8 cellular contexts compared by ENCODE assay signal in the genomic region with DNA sequence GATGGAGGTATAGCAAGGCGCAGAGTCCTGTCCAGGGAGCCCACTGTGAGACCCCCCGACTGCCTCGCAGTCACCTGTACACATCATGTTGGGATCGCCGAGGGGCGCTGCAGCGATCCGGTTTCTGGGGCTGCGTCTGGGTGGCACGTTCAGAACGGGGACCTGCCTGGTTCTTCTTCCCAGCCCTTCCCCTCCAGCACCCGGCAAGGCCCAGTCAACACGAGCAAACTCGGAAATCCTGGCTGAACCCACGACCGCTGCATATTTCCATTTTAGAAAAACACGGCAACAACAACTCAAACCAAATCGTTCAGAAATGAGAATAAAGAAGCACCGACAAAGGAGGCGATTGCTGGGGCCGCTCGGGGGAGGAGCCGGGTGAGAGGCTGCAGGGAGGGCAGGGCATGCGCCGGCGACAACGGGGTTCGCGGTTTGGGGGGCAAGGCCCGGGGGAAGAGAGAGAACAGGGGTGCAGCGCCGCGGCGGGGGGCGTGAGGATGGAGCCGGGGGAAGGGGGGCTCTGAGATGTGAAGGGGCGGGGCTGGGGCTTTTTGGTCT. TPM values are rescaled to one million over a fixed set of nuclear protein-coding genes. Genes with fewer than 3 reads are reported as not detected.
DNase-seq lines count a peak whose midpoint lies in the region; ATAC-seq and TF ChIP-seq lines count a peak whose summit lies in the region.

No MANE protein-coding gene starts in this region.

- BruUV-seq in OCI-LY7 (replicated peaks; lab: Mats Ljungman, UMichigan): no TSS peak

- peak overlapping the region; percentile 54 for H2AFZ ChIP-seq in OCI-LY7 (ENCODE audit: low read length)
- peak overlapping the region; percentile 38 for H2AFZ ChIP-seq in trophoblast cell (ENCODE audit: insufficient read depth, low read length, poor library complexity)

- peak overlapping the region; percentile 98 for H3K4me3 ChIP-seq in BJ (ENCODE audit: low read depth, low read length)
- H3K4me3 ChIP-seq in OCI-LY7 (ENCODE audit: low read depth, low read length, poor library complexity, severe bottlenecking): peak overlapping the region; percentile 74
- peak overlapping the region; percentile 85 for H3K4me3 ChIP-seq in trophoblast cell (ENCODE audit: low read depth, low read length)

- H3K4me2 ChIP-seq in OCI-LY7 (ENCODE audit: low read length) (peak overlapping the region; percentile 98), trophoblast cell (ENCODE audit: low read length) (peak overlapping the region; percentile 91)

- POLR2A ChIA-PET in BJ (lab: Charles Lee) (no interaction called here), OCI-LY7 (lab: Charles Lee) (interaction anchor here (0.6 to 2.0 kb wide), 3 partner anchors 12 to 27 kb away, joined by 3 to 15 read pairs (median 6); partner anchors contain the start of gene MBTPS1)

- H2AK5ac ChIP-seq in trophoblast cell (ENCODE audit: low read length): no peak overlapping the region

- H2BK5ac ChIP-seq in trophoblast cell (ENCODE audit: low read depth, low read length, poor library complexity): no peak overlapping the region

- H3K36me3 ChIP-seq in BJ (ENCODE audit: control insufficient read depth, insufficient read depth, low read length) (no peaks in the 10 kb centered on the region), OCI-LY7 (ENCODE audit: insufficient read depth, low read length) (peaks cover 4% of the 10 kb centered on the region; the same call in 1 of the 2 replicates), trophoblast cell (ENCODE audit: control insufficient read depth in 1 of 2, insufficient read depth in 2 of 2, low read length in 2 of 2) (no peaks in the 10 kb centered on the region)

- no peak overlapping the region for H2BK120ac ChIP-seq in trophoblast cell (ENCODE audit: insufficient read depth, low read length, poor library complexity)

- no peak overlapping the region for H4K8ac ChIP-seq in trophoblast cell (ENCODE audit: low read depth, low read length)

- H3K18ac ChIP-seq in trophoblast cell (ENCODE audit: low read length): peak overlapping the region; percentile 77

- H3K27ac ChIP-seq in OCI-LY7 (ENCODE audit: low read depth, low read length, poor library complexity, severe bottlenecking) (peak overlapping the region; percentile 50), trophoblast cell (ENCODE audit: low read depth, low read length) (peak overlapping the region; percentile 49)

- intact Hi-C loops in OCI-LY7 (cut with micrococcal nuclease; ENCODE audit: unreplicated experiment): no loop called here

- TF ChIP-seq CTCF in BJ (IDR thresholded peaks at IDR 0.05; ENCODE audit: insufficient read depth, low read depth, low read length) (peak; percentile 35), OCI-LY7 (conservative IDR thresholded peaks at IDR 0.05; ENCODE audit: low read length) (peak; percentile 57)

- CTCF ChIA-PET in BJ (lab: Yijun Ruan, JAX) (interaction anchor here (0.9 to 1.2 kb wide), 2 partner anchors 27 to 60 kb away, joined by 3 to 5 read pairs; partner anchors contain the start of gene MBTPS1), OCI-LY7 (lab: Charles Lee; ENCODE audit: unreplicated experiment) (interaction anchor here (0.6 kb wide), 1 partner anchor 8 kb away, joined by 4 read pairs; no protein-coding TSS in a partner anchor)

- H3K23ac ChIP-seq in trophoblast cell (ENCODE audit: low read length): no peak overlapping the region

- H3K79me2 ChIP-seq in OCI-LY7 (ENCODE audit: insufficient read depth, low read depth, low read length) (peaks cover 20% of the 10 kb centered on the region), trophoblast cell (ENCODE audit: control insufficient read depth, insufficient read depth, low read length, poor library complexity) (peaks cover 2% of the 10 kb centered on the region)

- H4K91ac ChIP-seq in trophoblast cell (ENCODE audit: low read depth, low read length): peak overlapping the region; percentile 4

- H3K4ac ChIP-seq in trophoblast cell (ENCODE audit: low read depth, low read length): peak overlapping the region; percentile 13

- peak overlapping the region; percentile 73 for H3K9ac ChIP-seq in trophoblast cell (ENCODE audit: low read length)

- H4K12ac ChIP-seq in trophoblast cell (ENCODE audit: low read depth, low read length): no peak overlapping the region

- H3K9me3 ChIP-seq in OCI-LY7 (ENCODE audit: low read length) (no peaks in the 10 kb centered on the region), trophoblast cell (ENCODE audit: insufficient read depth, low read depth, low read length) (no peaks in the 10 kb centered on the region)

- peaks cover 3% of the 10 kb centered on the region for H3K79me1 ChIP-seq in trophoblast cell (ENCODE audit: low read length)

- H3K4me1 ChIP-seq in OCI-LY7 (ENCODE audit: insufficient read depth, low read length, poor library complexity, severe bottlenecking) (peaks cover 17% of the 10 kb centered on the region), trophoblast cell (ENCODE audit: control insufficient read depth in 1 of 2, insufficient read depth in 2 of 2, low read length in 2 of 2) (peaks cover 0 to 2% of the 10 kb centered on the region in 2 experiments)

- ATAC-seq in GM21423 (IDR thresholded peaks at IDR 0.05; ENCODE audit: unreplicated experiment) (peak; percentile 5), HG03469 (IDR thresholded peaks at IDR 0.05; ENCODE audit: unreplicated experiment) (no peak), GM19455 (IDR thresholded peaks at IDR 0.05; ENCODE audit: unreplicated experiment) (no peak)

- no peak overlapping the region for H3K14ac ChIP-seq in trophoblast cell (ENCODE audit: low read length)

- H2BK12ac ChIP-seq in trophoblast cell (ENCODE audit: low read length): no peak overlapping the region

- H3K27me3 ChIP-seq in BJ (ENCODE audit: control insufficient read depth, insufficient read depth, low read length) (peaks cover 2% of the 10 kb centered on the region; the same call in 1 of the 2 replicates), trophoblast cell (ENCODE audit: insufficient read depth, low read length) (no peaks in the 10 kb centered on the region)

- no peak for DNase-seq in BJ (ENCODE audit: low read depth)
- peak; percentile 53 for DNase-seq in OCI-LY7 (ENCODE audit: low spot score)
- DNase-seq in activated gamma-delta T cell treated with Interleukin-2 at 50 U/mL for 16 hours: peak; percentile 43
- DNase-seq in globus pallidus (ENCODE audit: low spot score): peak; percentile 14
- DNase-seq in trophoblast cell: peak in 1 of 2 donors; percentile 44

- 0 out of 2 replicates have a peak, but pooled peaks cover 9% of the 10 kb centered on the region for H4K20me1 ChIP-seq in OCI-LY7 (ENCODE audit: insufficient read depth, low read length)

- H3K9me2 ChIP-seq in OCI-LY7 (ENCODE audit: insufficient read depth, low read length): no peaks in the 10 kb centered on the region

- no CpG with 5 or more reads among the region's 37 CpGs for WGBS in trophoblast cell (ENCODE audit: extremely low coverage, insufficient coverage, insufficient read length)

RNA-seq across cellular contexts. Expression of gene HSDL1, which starts 0.6 kb away (rescaled TPM):
- polyA plus RNA-seq in BJ (2011; rRNA removed): 12.1 and 15.5 TPM in 2 replicates
- 6.9 and 11.3 TPM in 2 replicates for polyA minus RNA-seq in BJ (2011; rRNA and poly(A)+ RNA removed)
- 15.4 and 16.3 TPM in 2 replicates for total RNA-seq in OCI-LY7 (2014; rRNA removed; shearing (Covaris generic))
- total RNA-seq in OCI-LY7 (2022): 25.1 and 26.9 TPM in 2 replicates
- polyA plus RNA-seq in trophoblast cell (2013): 17.6 and 19.2 TPM in 2 replicates

RNA-seq across cellular contexts. Expression of gene DNAAF1, which starts 0.7 kb away (rescaled TPM):
- polyA plus RNA-seq in BJ (2011; rRNA removed): not detected in 2 replicates
- not detected in 2 replicates for polyA minus RNA-seq in BJ (2011; rRNA and poly(A)+ RNA removed)
- total RNA-seq in OCI-LY7 (2014; rRNA removed; shearing (Covaris generic)): 0.08 TPM in 1 of 2 replicates, not detected in the other
- 0.24 and 0.34 TPM in 2 replicates for total RNA-seq in OCI-LY7 (2022)
- polyA plus RNA-seq in trophoblast cell (2013): 0.07 and 0.10 TPM in 2 replicates

RNA-seq across cellular contexts. Expression of gene MBTPS1, which starts 27.6 kb away (rescaled TPM):
- 72.6 and 89.7 TPM in 2 replicates for polyA plus RNA-seq in BJ (2011; rRNA removed)
- polyA minus RNA-seq in BJ (2011; rRNA and poly(A)+ RNA removed): 75.4 and 97.2 TPM in 2 replicates
- total RNA-seq in OCI-LY7 (2014; rRNA removed; shearing (Covaris generic)): 39.4 and 49.6 TPM in 2 replicates
- 65.2 and 71.8 TPM in 2 replicates for total RNA-seq in OCI-LY7 (2022)
- 57.3 and 58.4 TPM in 2 replicates for polyA plus RNA-seq in trophoblast cell (2013)

RNA-seq across cellular contexts. Expression of gene TAF1C, which starts 42.5 kb away (rescaled TPM):
- polyA plus RNA-seq in BJ (2011; rRNA removed): 12.8 and 23.4 TPM in 2 replicates
- polyA minus RNA-seq in BJ (2011; rRNA and poly(A)+ RNA removed): 11.3 and 15.0 TPM in 2 replicates
- 27.4 and 64.6 TPM in 2 replicates for total RNA-seq in OCI-LY7 (2014; rRNA removed; shearing (Covaris generic))
- total RNA-seq in OCI-LY7 (2022): 62.5 and 66.1 TPM in 2 replicates
- polyA plus RNA-seq in trophoblast cell (2013): 34.5 and 38.5 TPM in 2 replicates

RNA-seq across cellular contexts. Expression of gene ADAD2, which starts 46.6 kb away (rescaled TPM):
- polyA plus RNA-seq in BJ (2011; rRNA removed): not detected in 2 replicates
- polyA minus RNA-seq in BJ (2011; rRNA and poly(A)+ RNA removed): not detected in 2 replicates
- total RNA-seq in OCI-LY7 (2014; rRNA removed; shearing (Covaris generic)): not detected in 2 replicates
- total RNA-seq in OCI-LY7 (2022): not detected in 2 replicates
- polyA plus RNA-seq in trophoblast cell (2013): not detected in 2 replicates
